In the genomic region with DNA sequence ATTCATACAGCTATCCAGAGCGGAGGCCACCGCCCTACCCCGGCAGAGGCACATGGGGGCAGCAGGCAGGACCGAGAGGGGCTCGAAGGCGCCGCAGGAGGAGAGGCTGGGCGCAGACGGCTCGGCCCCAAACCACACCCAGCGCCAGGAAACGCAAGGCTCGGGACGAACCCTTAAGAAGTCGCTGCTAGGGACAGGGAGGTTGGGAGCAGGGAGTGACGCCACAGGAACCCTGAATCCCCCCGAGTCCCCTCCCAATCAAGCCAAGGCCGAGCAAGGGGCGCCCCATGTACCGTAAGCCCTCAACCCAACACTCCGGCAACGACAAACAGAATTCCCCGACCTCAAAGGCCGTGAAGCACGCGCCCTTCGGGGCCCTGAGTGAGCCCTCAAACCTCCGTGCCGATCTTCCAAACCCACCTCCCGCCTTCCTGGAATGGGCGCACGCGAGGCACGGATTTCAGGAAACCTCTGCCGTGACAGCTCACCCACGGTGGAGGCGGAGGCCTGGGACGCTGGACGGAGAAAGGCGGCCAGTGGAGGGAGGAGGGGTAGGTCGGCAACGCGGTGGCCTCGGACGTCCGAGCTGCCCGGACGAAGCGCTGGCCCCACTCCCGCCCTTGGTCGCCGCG, we compare ENCODE assay signal across 9 cellular contexts. TPM values are rescaled to one million over a fixed set of nuclear protein-coding genes. Genes with fewer than 3 reads are reported as not detected.
DNase-seq lines count a peak whose midpoint lies in the region; ATAC-seq, FAIRE-seq and TF ChIP-seq lines count a peak whose summit lies in the region.
"Had no signal": no experiment of that assay in that cellular context is flagged by ENCODE, and none has a peak within 500 bp of the region (broad histone marks: within the 10 kb centered on the region; RNA-seq: fewer than 3 reads in every experiment).

No MANE protein-coding gene starts in this region.

- WGBS in K562 (ENCODE audit: insufficient coverage, low coverage, missing lambda C conversion rate), result under 1% methylated on average over 31 of the region's 53 CpGs
- 19% methylated on average over 53 of the region's 53 CpGs for WGBS in liver
- WGBS in testis, 2 donors, result 6 to 25% methylated on average over 15 to 35 of the region's 53 CpGs

- TF ChIP-seq RAD21 in K562 (CRISPR knock-in tag; conservative IDR thresholded peaks at IDR 0.05 in 1 of 2, IDR thresholded peaks at IDR 0.05 in 1 of 2) (no peak; a peak in 2 of 4 replicates), liver (IDR thresholded peaks at IDR 0.05) (no peak)

- no peaks in the 10 kb centered on the region for H3K36me3 Mint-ChIP-seq in MCF 10A (ENCODE audit: insufficient read depth, unreplicated experiment)

- H3K27ac ChIP-seq in breast epithelium (peak overlapping the region in 1 of 2 donors; percentile 28), K562 (ENCODE audit: extremely low read depth, low read depth, low read length) (peak overlapping the region; percentile 74), liver (ENCODE audit: low read depth in 1 of 2, low read length in 2 of 2) (no peak overlapping the region), testis (peak overlapping the region; percentile 41 to 46)

- H3K9ac ChIP-seq in K562 (ENCODE audit: insufficient read depth in 1 of 2, low read depth in 2 of 2, low read length in 2 of 2) (peak overlapping the region; percentile 60 to 91), liver (ENCODE audit: low read depth in 1 of 2, low read length in 2 of 2) (no peak overlapping the region)

- H3K27me3 ChIP-seq in breast epithelium, result peaks cover 0 to 39% of the 10 kb centered on the region in 2 donors
- H3K27me3 ChIP-seq in K562 (ENCODE audit: control insufficient read depth in 2 of 2, insufficient read depth in 2 of 2, low read length in 2 of 2), result no peaks in the 10 kb centered on the region; a peak in 1 of 5 replicates
- H3K27me3 ChIP-seq in liver (ENCODE audit: control insufficient read depth in 4 of 4, insufficient read depth in 4 of 4, low read length in 3 of 4), result no peaks in the 10 kb centered on the region
- no peaks in the 10 kb centered on the region for H3K27me3 ChIP-seq in testis

- in situ Hi-C loops in K562 (cut with MboI), result no loop called here

- ATAC-seq in K562, result peak; percentile 62

- H3K4me3 ChIP-seq in breast epithelium, result peak overlapping the region; percentile 52 to 90 (median 67)
- peak overlapping the region; percentile 57 for H3K4me3 ChIP-seq in K562
- peak overlapping the region in 2 of 3 donors; percentile 50 to 84 for H3K4me3 ChIP-seq in liver (ENCODE audit: low read depth in 1 of 3, low read length in 3 of 3)
- peak overlapping the region; percentile 68 for H3K4me3 ChIP-seq in testis

- peaks cover 0 to 4% of the 10 kb centered on the region in 2 donors for H3K4me1 ChIP-seq in breast epithelium
- peaks cover 55 to 72% of the 10 kb centered on the region in 2 experiments for H3K4me1 ChIP-seq in K562 (replicated peaks in 1 of 2; ENCODE audit: control insufficient read depth in 2 of 2, insufficient read depth in 2 of 2, low read length in 2 of 2)
- peaks cover 11 to 41% (median 27%) of the 10 kb centered on the region in 4 donors for H3K4me1 ChIP-seq in liver (ENCODE audit: control insufficient read depth in 4 of 4, insufficient read depth in 4 of 4, low read length in 3 of 4)
- H3K4me1 ChIP-seq in testis, result peaks cover 30% of the 10 kb centered on the region

- TF ChIP-seq POLR2A in breast epithelium (IDR thresholded peaks at IDR 0.05), result no peak
- peak; percentile 56 for TF ChIP-seq POLR2A in K562 (conservative IDR thresholded peaks at IDR 0.05)
- no peak for TF ChIP-seq POLR2A in testis (IDR thresholded peaks at IDR 0.05)

- TF ChIP-seq CTCF in breast epithelium (IDR thresholded peaks at IDR 0.05), result no peak
- TF ChIP-seq CTCF in MCF 10A (IDR thresholded peaks at IDR 0.05; ENCODE audit: unreplicated experiment), result no peak
- TF ChIP-seq CTCF in K562 (IDR thresholded peaks at IDR 0.05 in 2 of 3, conservative IDR thresholded peaks at IDR 0.05 in 1 of 3; ENCODE audit: insufficient read depth in 2 of 3, low read depth in 1 of 3, low read length in 3 of 3), result peak; percentile 15 to 42 (median 34); a peak in 5 of 6 replicates
- no peak for TF ChIP-seq CTCF in liver (IDR thresholded peaks at IDR 0.05; ENCODE audit: low read depth, low read length, missing input control)
- no peak for TF ChIP-seq CTCF in testis (IDR thresholded peaks at IDR 0.05)

- no peak overlapping the region for H3K4me3 Mint-ChIP-seq in MCF 10A (ENCODE audit: unreplicated experiment)

- H3K9me3 Mint-ChIP-seq in MCF 10A (ENCODE audit: unreplicated experiment), result no peaks in the 10 kb centered on the region

- H3K36me3 ChIP-seq in breast epithelium (no peaks in the 10 kb centered on the region), K562 (ENCODE audit: control insufficient read depth, insufficient read depth, low read length) (no peaks in the 10 kb centered on the region), liver (ENCODE audit: control insufficient read depth in 4 of 4, insufficient read depth in 3 of 4, low read depth in 1 of 4, low read length in 3 of 4) (no peaks in the 10 kb centered on the region), testis (ENCODE audit: low read depth, missing control alignments) (no peaks in the 10 kb centered on the region)

- peaks cover 67% of the 10 kb centered on the region for H3K79me2 ChIP-seq in K562 (ENCODE audit: control insufficient read depth, insufficient read depth, low read length)

- no peak for FAIRE-seq in K562 (lab: Jason Lieb, UNC)

- no TSS peak for BruUV-seq in MCF 10A (replicated peaks; lab: Mats Ljungman, UMichigan)
- no TSS peak for BruUV-seq in K562 (replicated peaks; lab: Mats Ljungman, UMichigan)

- H3K27ac Mint-ChIP-seq in MCF 10A (ENCODE audit: low read depth, unreplicated experiment), result no peak overlapping the region

- peaks cover 25% of the 10 kb centered on the region for H3K27me3 Mint-ChIP-seq in MCF 10A (ENCODE audit: insufficient read depth, unreplicated experiment)

- H3K9me1 ChIP-seq in K562 (ENCODE audit: control insufficient read depth, insufficient read depth, low read length), result no peaks in the 10 kb centered on the region

- intact Hi-C loops in breast epithelium (cut with DNase I; ENCODE audit: low total_unique reads), result loop anchor here (10.0 kb wide), 1 partner anchor 162 kb away; no protein-coding TSS in a partner anchor
- intact Hi-C loops in MCF 10A (cut with micrococcal nuclease), result no loop called here
- intact Hi-C loops in K562 (cut with micrococcal nuclease), result loop anchor here (2.0 to 10.0 kb wide), 5 partner anchors 14 to 544 kb away; a partner anchor contains a TSS
- intact Hi-C loops in testis (cut with DNase I; ENCODE audit: low total_unique reads), result no loop called here

- peak overlapping the region; percentile 83 for H3K4me2 ChIP-seq in K562 (ENCODE audit: insufficient read depth, low read length)

- H4K20me1 ChIP-seq in K562 (replicated peaks; ENCODE audit: control insufficient read depth, insufficient read depth, low read length), result no peaks in the 10 kb centered on the region; the same call in 1 of the 2 replicates

- H3K9me3 ChIP-seq in breast epithelium (no peaks in the 10 kb centered on the region), K562 (replicated peaks; ENCODE audit: control insufficient read depth, insufficient read depth, low read depth, low read length) (no peaks in the 10 kb centered on the region), liver (ENCODE audit: control insufficient read depth in 4 of 4, low read length in 3 of 4) (no peaks in the 10 kb centered on the region), testis (no peaks in the 10 kb centered on the region)

- H2AFZ ChIP-seq in K562 (ENCODE audit: low read depth, low read length), result peak overlapping the region; percentile 80

- no peak for DNase-seq in breast epithelium (ENCODE audit: low spot score in 2 of 2)
- no peak for DNase-seq in MCF 10A (ENCODE audit: unreplicated experiment)
- peak; percentile 51 to 83 (median 59) for DNase-seq in K562 (ENCODE audit: extremely low read depth in 1 of 4, low spot score in 3 of 4)
- DNase-seq in testis, result peak; percentile 52
- DNase-seq in SW 1271 (lab: John Stamatoyannopoulos, UW), result no peak
- no peak for DNase-seq in NCI-H2029 (lab: John Stamatoyannopoulos, UW)
- no peak for DNase-seq in NCI-H774 (lab: John Stamatoyannopoulos, UW)

- no peak for TF ChIP-seq EP300 in K562 (IDR thresholded peaks at IDR 0.05; ENCODE audit: low read length)

- CTCF ChIA-PET in MCF 10A (lab: Yijun Ruan, JAX), result interaction anchor here (0.6 kb wide), 1 partner anchor 175 kb away, joined by 3 read pairs; no protein-coding TSS in a partner anchor
- CTCF ChIA-PET in K562 (lab: Yijun Ruan, JAX; ENCODE audit: low intra/inter-chr PET ratio), result no interaction called here

- H3K4me1 Mint-ChIP-seq in MCF 10A (ENCODE audit: insufficient read depth, unreplicated experiment), result peaks cover 24% of the 10 kb centered on the region

- POLR2A ChIA-PET in MCF 10A (lab: Yijun Ruan, JAX) (interaction anchor here (1.8 kb wide), 1 partner anchor 52 kb away, joined by 11 read pairs; a partner anchor contains a TSS), K562 (lab: Yijun Ruan, JAX) (interaction anchor here (0.5 to 1.9 kb wide), 8 partner anchors 8 to 615 kb away, joined by 3 to 7 read pairs (median 4); no protein-coding TSS in a partner anchor)

RNA-seq across cellular contexts. Expression of a gene that starts 1.8 kb away (rescaled TPM):
- total RNA-seq in breast epithelium (10 to 100 TPM; 12.3 to 14.1 (median 13.9) TPM), MCF 10A (2022) (1.6 and 2.5 TPM in 2 replicates), K562 (2014; rRNA removed) (11.9 and 15.6 TPM in 2 replicates), K562 (2014; rRNA removed; fragmentation: Illumina TruSeq; extraction: Trizol) (5.0 and 6.1 TPM in 2 replicates), K562 (2015; rRNA removed; fragmentation: Illumina TruSeq; extraction: Trizol) (10.7 and 11.0 TPM in 2 replicates), K562 (2021) (24.8 and 25.1 TPM in 2 replicates), liver (1 to 10 TPM; 2.3 to 6.1 TPM), testis (10 to 100 TPM; 40.5 to 55.3 TPM)
- 99.5 and 128 TPM in 2 replicates for total RNA-seq in K562 (2011; cell fraction: chromatin; rRNA removed; ENCODE audit: low replicate concordance)
- 69.4 and 77.0 TPM in 2 replicates for total RNA-seq in K562 (2011; cell fraction: nucleolus; rRNA removed)
- 69.0 and 126 TPM in 2 replicates for total RNA-seq in K562 (2011; cell fraction: nucleoplasm; rRNA removed)
- polyA plus RNA-seq in K562 (2011; rRNA removed) (8.2 and 13.7 TPM in 2 replicates), K562 (2014; fragmentation: Illumina TruSeq; extraction: Trizol) (8.9 and 10.3 TPM in 2 replicates), K562 (2014; fragmentation: Nextera tagmentation; extraction: Ambion mirVana) (1 to 10 TPM; 1.3 to 2.1 TPM), K562 (2014; rRNA removed) (16.2 and 20.0 TPM in 2 replicates), liver (1 to 10 TPM; 2.0 to 3.0 TPM), testis (ENCODE audit: insufficient read depth, low read depth, low replicate concordance) (14.7 TPM)
- 10.1 and 10.3 TPM in 2 replicates for polyA plus RNA-seq in K562 (2011; cell fraction: cytosol; rRNA removed)
- polyA plus RNA-seq in K562 (2011; cell fraction: nucleus; rRNA removed), result 85.0 and 102 TPM in 2 replicates
- polyA plus RNA-seq in K562 (2012), result 15.0 and 16.5 TPM in 2 replicates
- 10.9 and 12.1 TPM in 2 replicates for polyA minus RNA-seq in K562 (2011; rRNA and poly(A)+ RNA removed)
- 7.9 and 11.7 TPM in 2 replicates for polyA minus RNA-seq in K562 (2011; cell fraction: cytosol; rRNA and poly(A)+ RNA removed)
- 20.1 and 25.1 TPM in 2 replicates for polyA minus RNA-seq in K562 (2011; cell fraction: nucleus; rRNA and poly(A)+ RNA removed)

RNA-seq across cellular contexts. Expression of a gene that starts 2.1 kb away (rescaled TPM):
- total RNA-seq in breast epithelium (1 to 10 TPM in 1 of 3 donors, under 1 TPM in 1, not detected in 1; 0.15 to 2.0 TPM), MCF 10A (2022) (0.16 TPM in 1 of 2 replicates, not detected in the other), K562 (2014; rRNA removed) (0.12 TPM in 1 of 2 replicates, not detected in the other), K562 (2014; rRNA removed; fragmentation: Illumina TruSeq; extraction: Trizol) (not detected in 2 replicates), K562 (2015; rRNA removed; fragmentation: Illumina TruSeq; extraction: Trizol) (not detected in 2 replicates), K562 (2021) (0.18 and 0.22 TPM in 2 replicates), liver (under 1 TPM in 1 of 2 donors, not detected in 1; 0.33 TPM), testis (10 to 100 TPM; 30.5 to 41.2 TPM)
- 0.37 TPM in 1 of 2 replicates, not detected in the other for total RNA-seq in K562 (2011; cell fraction: chromatin; rRNA removed; ENCODE audit: low replicate concordance)
- 0.17 TPM in 1 of 2 replicates, not detected in the other for total RNA-seq in K562 (2011; cell fraction: nucleolus; rRNA removed)
- 0.66 TPM in 1 of 2 replicates, not detected in the other for total RNA-seq in K562 (2011; cell fraction: nucleoplasm; rRNA removed)
- polyA plus RNA-seq in K562 (2011; rRNA removed) (0.07 and 0.12 TPM in 2 replicates), K562 (2014; fragmentation: Illumina TruSeq; extraction: Trizol) (0.09 and 0.17 TPM in 2 replicates), K562 (2014; fragmentation: Nextera tagmentation; extraction: Ambion mirVana) (not detected), K562 (2014; rRNA removed) (not detected in 2 replicates), liver (under 1 TPM in 1 of 2 donors, not detected in 1; 0.36 TPM), testis (ENCODE audit: insufficient read depth, low read depth, low replicate concordance) (40.1 TPM)
- polyA plus RNA-seq in K562 (2011; cell fraction: cytosol; rRNA removed), result 0.07 and 0.12 TPM in 2 replicates
- 0.11 and 0.24 TPM in 2 replicates for polyA plus RNA-seq in K562 (2011; cell fraction: nucleus; rRNA removed)
- polyA plus RNA-seq in K562 (2012), result 0.23 and 0.32 TPM in 2 replicates
- not detected in 2 replicates for polyA minus RNA-seq in K562 (2011; rRNA and poly(A)+ RNA removed)
- not detected in 2 replicates for polyA minus RNA-seq in K562 (2011; cell fraction: cytosol; rRNA and poly(A)+ RNA removed)
- polyA minus RNA-seq in K562 (2011; cell fraction: nucleus; rRNA and poly(A)+ RNA removed), result not detected in 2 replicates
- total RNA-seq: T-helper 2 cell treated with Interferon-gamma antibody and Interleukin-4, amounts not matched to agents 100 ng/mL and 5 ng/mL, for 36 hours had no signal

RNA-seq across cellular contexts. Expression of a gene that starts 52.2 kb away (rescaled TPM):
- total RNA-seq in breast epithelium, result 10 to 100 TPM; 35.7 to 52.7 (median 40.8) TPM
- 81.4 and 89.7 TPM in 2 replicates for total RNA-seq in MCF 10A (2022)
- total RNA-seq in K562 (2011; cell fraction: chromatin; rRNA removed; ENCODE audit: low replicate concordance), result 223 and 256 TPM in 2 replicates
- total RNA-seq in K562 (2011; cell fraction: nucleolus; rRNA removed), result 134 and 146 TPM in 2 replicates
- total RNA-seq in K562 (2011; cell fraction: nucleoplasm; rRNA removed), result 170 and 171 TPM in 2 replicates
- 32.1 and 35.5 TPM in 2 replicates for total RNA-seq in K562 (2014; rRNA removed)
- total RNA-seq in K562 (2014; rRNA removed; fragmentation: Illumina TruSeq; extraction: Trizol), result 38.0 and 40.9 TPM in 2 replicates
- total RNA-seq in K562 (2015; rRNA removed; fragmentation: Illumina TruSeq; extraction: Trizol), result 46.0 and 47.1 TPM in 2 replicates
- total RNA-seq in K562 (2021), result 43.5 and 49.1 TPM in 2 replicates
- 51.5 and 54.7 TPM in 2 replicates for polyA plus RNA-seq in K562 (2011; rRNA removed)
- 44.6 and 45.9 TPM in 2 replicates for polyA plus RNA-seq in K562 (2011; cell fraction: cytosol; rRNA removed)
- polyA plus RNA-seq in K562 (2011; cell fraction: nucleus; rRNA removed), result 74.6 and 75.8 TPM in 2 replicates
- 34.3 and 38.0 TPM in 2 replicates for polyA plus RNA-seq in K562 (2012)
- 40.4 and 44.8 TPM in 2 replicates for polyA plus RNA-seq in K562 (2014; fragmentation: Illumina TruSeq; extraction: Trizol)
- polyA plus RNA-seq in K562 (2014; fragmentation: Nextera tagmentation; extraction: Ambion mirVana), result 10 to 100 TPM; 19.2 to 59.3 TPM
- 32.6 and 35.2 TPM in 2 replicates for polyA plus RNA-seq in K562 (2014; rRNA removed)
- 56.5 and 61.8 TPM in 2 replicates for polyA minus RNA-seq in K562 (2011; rRNA and poly(A)+ RNA removed)
- 35.3 and 43.3 TPM in 2 replicates for polyA minus RNA-seq in K562 (2011; cell fraction: cytosol; rRNA and poly(A)+ RNA removed)
- 68.3 and 94.6 TPM in 2 replicates for polyA minus RNA-seq in K562 (2011; cell fraction: nucleus; rRNA and poly(A)+ RNA removed)
- 10 to 100 TPM; 17.1 to 31.0 TPM for total RNA-seq in liver
- polyA plus RNA-seq in liver, result 10 to 100 TPM; 13.0 to 17.3 TPM
- total RNA-seq in testis, result 10 to 100 TPM; 61.3 to 68.3 TPM
- 69.8 TPM for polyA plus RNA-seq in testis (ENCODE audit: insufficient read depth, low read depth, low replicate concordance)

Comparison
In these comparisons a context has a peak if more than half of its experiments do, and no peak if none do; other contexts are left out.
1. intact Hi-C loops: an anchor here in breast epithelium (10.0 kb wide) and K562 (2.0 to 10.0 kb wide); none called in MCF 10A and testis.
2. DNase-seq: peak in K562 (4 of 4) and testis (single experiment); none in breast epithelium (0 of 2), MCF 10A (single experiment), SW 1271 (0 of 2), NCI-H2029 (single experiment) and NCI-H774 (single experiment).
3. H3K27ac ChIP-seq: peak in K562 (single experiment) and testis (2 of 2); none in liver (0 of 2).
4. CTCF ChIP-seq: peak in K562 (3 of 3); none in breast epithelium (0 of 3), MCF 10A (single experiment), liver (single experiment) and testis (0 of 3).
5. H3K9ac ChIP-seq: peak in K562 (2 of 2); none in liver (0 of 2).
6. RNA of a gene that starts 2.1 kb away (total RNA-seq): 30.5 to 41.2 TPM in testis; 0.33 TPM in liver, 0.16 TPM in MCF 10A, 0.15 to 2.0 TPM in breast epithelium and 0.12 to 0.66 TPM in K562; every median in the first group is over 10 times any median in the second.
7. Peak in every context shown above with its lines, with median percentiles within 50 percentile points of each other: H3K4me3 ChIP-seq.